Comparison of ENCODE assay signal across 18 cellular contexts in the genomic region with DNA sequence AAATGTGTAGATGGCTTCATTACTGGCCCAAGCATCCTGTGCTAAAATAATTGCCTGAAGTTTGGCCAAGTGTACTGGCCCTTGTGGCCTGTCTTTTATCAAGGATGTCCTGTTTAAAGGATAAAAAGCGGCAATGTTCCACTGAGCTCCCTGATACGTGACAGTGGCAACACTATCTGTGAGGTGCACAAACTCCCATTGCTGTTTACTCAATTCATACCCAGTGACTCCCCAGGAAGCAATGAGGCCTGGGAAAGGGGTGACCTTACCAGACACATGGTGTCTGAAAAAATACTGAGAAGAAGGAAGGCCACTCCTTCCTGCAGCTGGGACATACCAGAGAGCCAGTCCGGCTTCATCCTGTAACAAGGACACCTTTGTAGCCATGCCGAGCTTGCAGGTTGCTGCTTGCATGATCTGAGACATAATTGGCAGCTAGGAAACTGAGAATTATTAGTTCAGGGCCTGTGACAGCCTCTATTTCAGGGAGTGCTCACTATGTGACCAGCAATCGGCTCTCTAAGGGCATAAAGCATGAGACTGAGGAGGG.
DNase-seq lines count a peak whose midpoint lies in the region; ATAC-seq, FAIRE-seq and TF ChIP-seq lines count a peak whose summit lies in the region.
"Had no signal": no experiment of that assay in that cellular context is flagged by ENCODE, and none has a peak within 500 bp of the region (broad histone marks: within the 10 kb centered on the region; RNA-seq: fewer than 3 reads in every experiment).

No MANE protein-coding gene starts in this region.

- CTCF ChIA-PET in HepG2 (lab: Yijun Ruan, JAX; ENCODE audit: low intra/inter-chr PET ratio, low total read pairs), result no interaction called here

- H3K27me3 Mint-ChIP-seq in H9 (ENCODE audit: low read depth), result no peaks in the 10 kb centered on the region
- H3K27me3 Mint-ChIP-seq: CD4-positive, alpha-beta memory T cell had no signal

- H3K36me3 ChIP-seq in right lobe of liver (no peaks in the 10 kb centered on the region), HepG2 (replicated peaks in 1 of 2; ENCODE audit: control insufficient read depth in 1 of 2, insufficient read depth in 2 of 2, low read length in 2 of 2) (no peaks in the 10 kb centered on the region), MM.1S (replicated peaks; ENCODE audit: insufficient read depth, low read length) (no peaks in the 10 kb centered on the region)
- H3K36me3 ChIP-seq: HAP-1 had no signal

- no peaks in the 10 kb centered on the region for H3K79me1 ChIP-seq in H9 (ENCODE audit: insufficient read depth, low read depth, low read length, poor library complexity, severe bottlenecking)

- H2BK20ac ChIP-seq in H9 (ENCODE audit: low read depth, low read length, poor library complexity, severe bottlenecking), result no peak overlapping the region

- H2BK5ac ChIP-seq in H9 (ENCODE audit: insufficient read length, low read length), result no peak overlapping the region

- H3K27ac ChIP-seq in right lobe of liver (no peak overlapping the region), HepG2 (ENCODE audit: extremely low read length, insufficient read depth, low read length) (no peak overlapping the region), H9 (ENCODE audit: insufficient read length, low read depth, low read length) (no peak overlapping the region), MM.1S (ENCODE audit: low read length) (no peak overlapping the region)

- peaks cover 0 to 3% of the 10 kb centered on the region in 2 experiments; a peak in 1 of 5 replicates for H3K9me3 Mint-ChIP-seq in H9

- no peak overlapping the region for H3K23ac ChIP-seq in H9 (ENCODE audit: insufficient read length, low read depth, low read length)

- H2AK5ac ChIP-seq in H9 (ENCODE audit: insufficient read length, low read length), result no peak overlapping the region

- no peak for DNase-seq in right lobe of liver
- no peak for DNase-seq in HepG2 (ENCODE audit: low spot score)
- DNase-seq in epithelial cell of esophagus (ENCODE audit: low read depth), result peak; percentile 25
- DNase-seq in left lobe of liver (ENCODE audit: low spot score), result no peak
- DNase-seq in H9, result no peak
- DNase-seq in MM.1S, result no peak
- DNase-seq: C1 segment of cervical spinal cord; CD4-positive, alpha-beta memory T cell; DMS 273 treated with DMSO at 0.1 percent for 48 hours; DMS79; EL; GDM1; HFFc6 had no signal

- FAIRE-seq in HepG2 (lab: Jason Lieb, UNC), result no peak
- FAIRE-seq: D721Med, GM12878, GM19239 had no signal

- no TSS peak for BruUV-seq in HepG2 (replicated peaks; lab: Mats Ljungman, UMichigan)

- no peak for TF ChIP-seq RAD21 in HepG2 (CRISPR knock-in tag; IDR thresholded peaks at IDR 0.05)

- H3K9me3 ChIP-seq in right lobe of liver, result no peaks in the 10 kb centered on the region
- H3K9me3 ChIP-seq in HepG2 (ENCODE audit: low read length), result peaks cover 88% of the 10 kb centered on the region
- H3K9me3 ChIP-seq in H9 (ENCODE audit: control insufficient read depth, low read depth, low read length), result no peaks in the 10 kb centered on the region
- no peaks in the 10 kb centered on the region for H3K9me3 ChIP-seq in MM.1S (replicated peaks; ENCODE audit: insufficient read depth, low read length)
- H3K9me3 ChIP-seq: HAP-1 had no signal

- no peak overlapping the region for H4K91ac ChIP-seq in H9 (ENCODE audit: insufficient read length, low read depth, low read length)

- no peaks in the 10 kb centered on the region for H4K20me1 ChIP-seq in HepG2 (ENCODE audit: insufficient read depth, low read length)
- H4K20me1 ChIP-seq in H9 (ENCODE audit: control insufficient read depth, insufficient read depth, insufficient read length), result no peaks in the 10 kb centered on the region
- no peaks in the 10 kb centered on the region for H4K20me1 ChIP-seq in MM.1S (ENCODE audit: insufficient read depth, low read length)

- in situ Hi-C loops in HepG2 (cut with HindIII; ENCODE audit: extremely low pct_ligation_motif_present, low pct_unique_long_range_greater_than_20kb), result no loop called here

- H3K4me2 ChIP-seq in HepG2 (ENCODE audit: low read depth, low read length) (no peak overlapping the region), H9 (ENCODE audit: insufficient read depth, insufficient read length, low read length) (no peak overlapping the region), MM.1S (ENCODE audit: low read depth, low read length) (no peak overlapping the region)
- H3K4me2 ChIP-seq: GM23338 had no signal

- H3K4me3 Mint-ChIP-seq in H9, result no peak overlapping the region
- H3K4me3 Mint-ChIP-seq: CD4-positive, alpha-beta memory T cell; GM23338; HFFc6 had no signal

- no peak overlapping the region for H2BK120ac ChIP-seq in H9 (ENCODE audit: low read depth, low read length, poor library complexity, severe bottlenecking)

- H2BK15ac ChIP-seq in H9 (ENCODE audit: low read depth, low read length), result no peak overlapping the region

- H3K27ac Mint-ChIP-seq in H9, result no peak overlapping the region
- H3K27ac Mint-ChIP-seq: CD4-positive, alpha-beta memory T cell; GM23338; HFFc6 had no signal

- no peak overlapping the region for H4K5ac ChIP-seq in H9 (ENCODE audit: insufficient read length, low read depth, low read length)

- H3K4me3 ChIP-seq in right lobe of liver (no peak overlapping the region), HepG2 (replicated peaks in 1 of 3; ENCODE audit: insufficient read depth in 1 of 3, low read depth in 2 of 3, low read length in 3 of 3) (no peak overlapping the region), epithelial cell of esophagus (ENCODE audit: low read length) (no peak overlapping the region), MM.1S (ENCODE audit: low read length) (no peak overlapping the region)
- H3K4me3 ChIP-seq: GM12878, GM23338, HAP-1 had no signal

- H3K9me2 ChIP-seq in MM.1S (replicated peaks; ENCODE audit: insufficient read depth, low read length), result no peaks in the 10 kb centered on the region

- no peak overlapping the region for H2BK12ac ChIP-seq in H9 (ENCODE audit: insufficient read length, low read depth, low read length)

- ATAC-seq in right lobe of liver, result peak; percentile 48 to 95 (median 52)
- no peak for ATAC-seq in HepG2
- ATAC-seq in left lobe of liver, result peak; percentile 31
- ATAC-seq: GM12878, GM23338 had no signal

- H3K4ac ChIP-seq in H9 (ENCODE audit: low read depth, low read length), result no peak overlapping the region

- POLR2A ChIA-PET in HepG2 (lab: Yijun Ruan, JAX), result no interaction called here

- TF ChIP-seq POLR2A in right lobe of liver (IDR thresholded peaks at IDR 0.05), result no peak
- no peak for TF ChIP-seq POLR2A in HepG2 (IDR thresholded peaks at IDR 0.05; ENCODE audit: insufficient read depth in 1 of 2, low read depth in 2 of 2, low read length in 2 of 2)

- no peaks in the 10 kb centered on the region for H3K27me3 ChIP-seq in right lobe of liver
- H3K27me3 ChIP-seq in HepG2 (ENCODE audit: control insufficient read depth in 1 of 2, insufficient read depth in 2 of 2, low read length in 2 of 2), result no peaks in the 10 kb centered on the region
- H3K27me3 ChIP-seq in H9 (ENCODE audit: insufficient read depth, low read length), result no peaks in the 10 kb centered on the region
- no peaks in the 10 kb centered on the region for H3K27me3 ChIP-seq in MM.1S (replicated peaks; ENCODE audit: insufficient read depth, low read length)

- WGBS in right lobe of liver (ENCODE audit: insufficient coverage, low coverage, low lambda C conversion rate, missing lambda C conversion rate), result 70% methylated on average over 2 of the region's 5 CpGs
- WGBS in HepG2 (ENCODE audit: low lambda C conversion rate), result 27% methylated on average over 5 of the region's 5 CpGs
- no CpG with 5 or more reads among the region's 5 CpGs for WGBS in H9 (ENCODE audit: extremely low coverage, insufficient read length, low lambda C conversion rate)

- H3K18ac ChIP-seq in H9 (ENCODE audit: insufficient read length, low read depth, low read length), result no peak overlapping the region

- no peak overlapping the region for H3K14ac ChIP-seq in H9 (ENCODE audit: insufficient read depth, low read length)

- H3K4me1 Mint-ChIP-seq in H9, result no peaks in the 10 kb centered on the region
- H3K4me1 Mint-ChIP-seq: CD4-positive, alpha-beta memory T cell; GM23338 had no signal

- H3K23me2 ChIP-seq in H9 (ENCODE audit: insufficient read length, low read depth, low read length, poor library complexity, severe bottlenecking), result no peaks in the 10 kb centered on the region

- no peaks in the 10 kb centered on the region for H3F3A ChIP-seq in MM.1S (ENCODE audit: insufficient read depth, low read length)

- H3K36me3 Mint-ChIP-seq in H9 (ENCODE audit: insufficient read depth in 1 of 3, low read depth in 3 of 3), result 0 out of 7 replicates have a peak, but pooled peaks cover 0 to 1% (median 0%) of the 10 kb centered on the region in 3 experiments
- H3K36me3 Mint-ChIP-seq: CD4-positive, alpha-beta memory T cell had no signal

- intact Hi-C loops in right lobe of liver (cut with DNase I), result no loop called here
- intact Hi-C loops in HepG2 (cut with micrococcal nuclease; ENCODE audit: unreplicated experiment), result no loop called here

- H3K4me1 ChIP-seq in right lobe of liver, result no peaks in the 10 kb centered on the region
- no peaks in the 10 kb centered on the region for H3K4me1 ChIP-seq in HepG2 (ENCODE audit: insufficient read depth, low read length)
- H3K4me1 ChIP-seq in H9 (ENCODE audit: insufficient read depth, low read length), result no peaks in the 10 kb centered on the region
- no peaks in the 10 kb centered on the region for H3K4me1 ChIP-seq in MM.1S (ENCODE audit: low read length)
- H3K4me1 ChIP-seq: HAP-1 had no signal

- TF ChIP-seq CTCF in right lobe of liver (IDR thresholded peaks at IDR 0.05), result no peak
- no peak for TF ChIP-seq CTCF in HepG2 (CRISPR knock-in tag; IDR thresholded peaks at IDR 0.05)
- no peak for TF ChIP-seq CTCF in epithelial cell of esophagus (IDR thresholded peaks at IDR 0.05; ENCODE audit: insufficient read depth, low read depth, low read length, missing control alignments)
- TF ChIP-seq CTCF in H9 (conservative IDR thresholded peaks at IDR 0.05), result no peak
- TF ChIP-seq CTCF in MM.1S (IDR thresholded peaks at IDR 0.05; ENCODE audit: low read length), result no peak

- H3T11ph ChIP-seq in H9 (ENCODE audit: low read length), result no peak overlapping the region

- TF ChIP-seq EP300 in HepG2 (IDR thresholded peaks at IDR 0.05; ENCODE audit: low read depth in 2 of 2, low read length in 2 of 2) (no peak), HepG2 (CRISPR knock-in tag; IDR thresholded peaks at IDR 0.05; ENCODE audit: borderline replicate concordance) (no peak)

- H3K56ac ChIP-seq in H9 (ENCODE audit: insufficient read length, low read depth, low read length), result no peak overlapping the region

- H3K79me2 ChIP-seq in HepG2 (ENCODE audit: insufficient read depth, low read length), result no peaks in the 10 kb centered on the region
- no peaks in the 10 kb centered on the region for H3K79me2 ChIP-seq in H9 (ENCODE audit: insufficient read depth, low read length)
- H3K79me2 ChIP-seq in MM.1S (ENCODE audit: low read length), result no peaks in the 10 kb centered on the region

- H3K9ac ChIP-seq in HepG2 (ENCODE audit: insufficient read depth, low read depth, low read length) (no peak overlapping the region), H9 (ENCODE audit: extremely low read depth, insufficient read length, low read length) (no peak overlapping the region), MM.1S (ENCODE audit: low read length) (no peak overlapping the region)

- H2AFZ ChIP-seq in HepG2 (ENCODE audit: low read length) (no peak overlapping the region), H9 (ENCODE audit: low read length) (no peak overlapping the region), MM.1S (ENCODE audit: low read length) (no peak overlapping the region)
- H2AFZ ChIP-seq: GM23338 had no signal

- H4K8ac ChIP-seq in H9 (replicated peaks; ENCODE audit: insufficient read length, low read depth, low read length), result no peak overlapping the region
